Comparison of ENCODE assay signal across 13 cellular contexts in the genomic region with DNA sequence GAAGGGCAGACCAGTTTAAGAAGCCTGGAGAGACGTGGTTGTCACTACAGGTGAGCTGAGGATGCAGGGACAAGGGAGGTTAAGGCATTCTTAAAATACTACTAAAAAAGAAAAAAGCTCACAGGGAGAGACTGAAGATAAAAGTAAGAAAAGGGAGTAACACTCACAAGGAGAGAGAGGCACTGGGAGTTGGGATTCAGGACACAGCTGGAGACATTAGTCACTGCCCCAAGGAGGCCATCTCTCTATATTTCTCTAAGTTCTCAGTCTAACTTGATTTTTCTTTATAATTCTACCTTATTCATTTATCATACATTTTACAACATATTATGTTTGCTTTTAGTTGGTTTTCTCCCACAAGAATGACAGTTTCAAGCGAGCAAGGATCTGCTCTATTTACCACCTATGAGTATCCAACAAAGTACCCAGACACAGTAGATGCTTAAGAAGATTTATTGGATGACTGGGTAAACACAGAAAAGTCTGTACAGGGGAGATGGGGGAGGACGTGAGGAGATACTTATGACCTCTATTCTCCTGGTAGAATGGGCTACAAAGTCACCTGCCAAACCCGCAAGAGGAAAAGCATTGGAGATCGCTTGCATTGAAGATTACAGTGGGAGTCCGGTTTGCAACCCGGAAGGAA. TPM values are rescaled to one million over a fixed set of nuclear protein-coding genes. Genes with fewer than 3 reads are reported as not detected.
DNase-seq lines count a peak whose midpoint lies in the region; ATAC-seq and TF ChIP-seq lines count a peak whose summit lies in the region.
"Had no signal": no experiment of that assay in that cellular context is flagged by ENCODE, and none has a peak within 500 bp of the region (broad histone marks: within the 10 kb centered on the region; RNA-seq: fewer than 3 reads in every experiment).

No MANE protein-coding gene starts in this region.

- H3K27ac Mint-ChIP-seq in CD4-positive, CD25-positive, alpha-beta regulatory T cell = no peak overlapping the region
- no peak overlapping the region for H3K27ac Mint-ChIP-seq in activated naive CD8-positive, alpha-beta T cell treated with anti-CD3 and anti-CD28 coated beads, Interleukin-2, amount 10 ng/mL, durations not matched to agents 7 days and 5 days
- H3K27ac Mint-ChIP-seq in naive thymus-derived CD4-positive, alpha-beta T cell = peak overlapping the region in 2 of 9 donors; percentile 37 to 57

- POLR2A ChIA-PET in activated naive CD8-positive, alpha-beta T cell treated with anti-CD3 and anti-CD28 coated beads, Interleukin-2, amount 10 ng/mL, durations not matched to agents 7 days and 5 days (lab: Charles Lee) = interaction anchor here (1.1 kb wide), 1 partner anchor 10 kb away, joined by 3 read pairs; no protein-coding TSS in a partner anchor
- POLR2A ChIA-PET in naive thymus-derived CD4-positive, alpha-beta T cell (lab: Charles Lee) = no interaction called here

- TF ChIP-seq CTCF in upper lobe of right lung (IDR thresholded peaks at IDR 0.05) = no peak

- peaks cover 69% of the 10 kb centered on the region for H3K27me3 Mint-ChIP-seq in CD4-positive, CD25-positive, alpha-beta regulatory T cell
- peaks cover 23% of the 10 kb centered on the region for H3K27me3 Mint-ChIP-seq in activated naive CD8-positive, alpha-beta T cell treated with anti-CD3 and anti-CD28 coated beads, Interleukin-2, amount 10 ng/mL, durations not matched to agents 7 days and 5 days
- peaks cover 0 to 27% (median 5%) of the 10 kb centered on the region in 5 donors for H3K27me3 Mint-ChIP-seq in naive thymus-derived CD4-positive, alpha-beta T cell

- peak overlapping the region; percentile 10 to 61 (median 42) for H3K4me3 Mint-ChIP-seq in CD4-positive, CD25-positive, alpha-beta regulatory T cell
- peak overlapping the region; percentile 98 for H3K4me3 Mint-ChIP-seq in activated naive CD8-positive, alpha-beta T cell treated with anti-CD3 and anti-CD28 coated beads, Interleukin-2, amount 10 ng/mL, durations not matched to agents 7 days and 5 days
- H3K4me3 Mint-ChIP-seq in naive thymus-derived CD4-positive, alpha-beta T cell = peak overlapping the region; percentile 34 to 92 (median 66)

- H3K27ac ChIP-seq in CD4-positive, CD25-positive, alpha-beta regulatory T cell (ENCODE audit: insufficient read depth, low read length, poor library complexity, severe bottlenecking) = no peak overlapping the region
- H3K27ac ChIP-seq in naive thymus-derived CD4-positive, alpha-beta T cell (ENCODE audit: low read depth, low read length) = no peak overlapping the region
- no peak overlapping the region for H3K27ac ChIP-seq in upper lobe of right lung
- H3K27ac ChIP-seq: thoracic aorta had no signal

- peaks cover 12% of the 10 kb centered on the region for H3K4me1 ChIP-seq in CD4-positive, CD25-positive, alpha-beta regulatory T cell (ENCODE audit: control insufficient read depth, insufficient read depth, low read length, poor library complexity, severe bottlenecking)
- H3K4me1 ChIP-seq in naive thymus-derived CD4-positive, alpha-beta T cell (ENCODE audit: control insufficient read depth in 2 of 2, insufficient read depth in 2 of 2, low read length in 2 of 2) = peaks cover 0 to 11% of the 10 kb centered on the region in 2 donors
- H3K4me1 ChIP-seq in upper lobe of right lung = peaks cover 10% of the 10 kb centered on the region

- H3K4me1 Mint-ChIP-seq in CD4-positive, CD25-positive, alpha-beta regulatory T cell = peaks cover 0 to 27% (median 17%) of the 10 kb centered on the region in 4 donors
- H3K4me1 Mint-ChIP-seq in activated naive CD8-positive, alpha-beta T cell treated with anti-CD3 and anti-CD28 coated beads, Interleukin-2, amount 10 ng/mL, durations not matched to agents 7 days and 5 days = peaks cover 29% of the 10 kb centered on the region
- peaks cover 21 to 64% (median 55%) of the 10 kb centered on the region in 7 donors for H3K4me1 Mint-ChIP-seq in naive thymus-derived CD4-positive, alpha-beta T cell

- no peaks in the 10 kb centered on the region for H3K9me3 ChIP-seq in CD4-positive, CD25-positive, alpha-beta regulatory T cell (ENCODE audit: control insufficient read depth in 2 of 2, low read length in 2 of 2)
- no peaks in the 10 kb centered on the region for H3K9me3 ChIP-seq in naive thymus-derived CD4-positive, alpha-beta T cell (ENCODE audit: control insufficient read depth in 2 of 3, low read length in 3 of 3)
- H3K9me3 ChIP-seq in upper lobe of right lung = no peaks in the 10 kb centered on the region
- H3K9me3 ChIP-seq: thoracic aorta had no signal

- no peak for DNase-seq in CD4-positive, CD25-positive, alpha-beta regulatory T cell
- DNase-seq in H7 (no peak), posterior vena cava (ENCODE audit: low spot score) (no peak), upper lobe of right lung (no peak), foreskin melanocyte (no peak)
- no peak for DNase-seq in activated naive CD8-positive, alpha-beta T cell treated with anti-CD3 and anti-CD28 coated beads, Interleukin-2, amount 10 ng/mL, durations not matched to agents 7 days and 5 days
- no peak for DNase-seq in naive thymus-derived CD4-positive, alpha-beta T cell
- DNase-seq: aorta; NCI-H446 treated with DMSO at 0.1 percent for 48 hours; occipital lobe; Right ventricle myocardium superior; stimulated activated CD4-positive, alpha-beta T cell treated with anti-CD3 and anti-CD28 coated beads, Interleukin-4, amount 100 ng/mL, for 1 hour had no signal

- no peak for ATAC-seq in CD4-positive, CD25-positive, alpha-beta regulatory T cell (ENCODE audit: low read depth in 2 of 2)
- ATAC-seq in activated naive CD8-positive, alpha-beta T cell treated with anti-CD3 and anti-CD28 coated beads, Interleukin-2, amount 10 ng/mL, durations not matched to agents 7 days and 5 days (ENCODE audit: low read depth) = no peak
- no peak for ATAC-seq in naive thymus-derived CD4-positive, alpha-beta T cell
- ATAC-seq in upper lobe of right lung = no peak

- no peaks in the 10 kb centered on the region for H3K36me3 Mint-ChIP-seq in CD4-positive, CD25-positive, alpha-beta regulatory T cell
- H3K36me3 Mint-ChIP-seq in activated naive CD8-positive, alpha-beta T cell treated with anti-CD3 and anti-CD28 coated beads, Interleukin-2, amount 10 ng/mL, durations not matched to agents 7 days and 5 days = peaks cover 9% of the 10 kb centered on the region
- peaks cover 0 to 4% (median 0%) of the 10 kb centered on the region in 5 donors for H3K36me3 Mint-ChIP-seq in naive thymus-derived CD4-positive, alpha-beta T cell

- H3K4me3 ChIP-seq in CD4-positive, CD25-positive, alpha-beta regulatory T cell (ENCODE audit: low read depth, low read length) = no peak overlapping the region
- H3K4me3 ChIP-seq in H7 (ENCODE audit: insufficient read depth, low read depth, low read length) (peak overlapping the region; percentile 68; the same call in 1 of the 2 replicates), upper lobe of right lung (no peak overlapping the region)
- no peak overlapping the region for H3K4me3 ChIP-seq in naive thymus-derived CD4-positive, alpha-beta T cell (ENCODE audit: low read length)
- H3K4me3 ChIP-seq: thoracic aorta had no signal

- intact Hi-C loops in naive thymus-derived CD4-positive, alpha-beta T cell (cut with micrococcal nuclease) = loop anchor here in 1 of 2 donors (10.0 kb wide), 1 partner anchor 202 kb away; the partner anchor contains the start of gene AP1S3
- intact Hi-C loops in posterior vena cava (cut with DNase I) (no loop called here), upper lobe of right lung (cut with DNase I) (no loop called here)

- H3K27me3 ChIP-seq in CD4-positive, CD25-positive, alpha-beta regulatory T cell (ENCODE audit: control insufficient read depth, insufficient read depth, low read length) = peaks cover 39% of the 10 kb centered on the region
- H3K27me3 ChIP-seq in H7 (ENCODE audit: control insufficient read depth, insufficient read depth, low read length) (peaks cover 15% of the 10 kb centered on the region), upper lobe of right lung (peaks cover 48% of the 10 kb centered on the region)
- peaks cover 0 to 10% of the 10 kb centered on the region in 2 donors for H3K27me3 ChIP-seq in naive thymus-derived CD4-positive, alpha-beta T cell (ENCODE audit: control insufficient read depth in 2 of 2, insufficient read depth in 2 of 2, low read length in 2 of 2)

- H3K36me3 ChIP-seq in CD4-positive, CD25-positive, alpha-beta regulatory T cell (ENCODE audit: control insufficient read depth, insufficient read depth, low read length) = no peaks in the 10 kb centered on the region
- H3K36me3 ChIP-seq in H7 (replicated peaks; ENCODE audit: control insufficient read depth, insufficient read depth, low read length) (no peaks in the 10 kb centered on the region), upper lobe of right lung (no peaks in the 10 kb centered on the region)
- H3K36me3 ChIP-seq in naive thymus-derived CD4-positive, alpha-beta T cell (ENCODE audit: control insufficient read depth in 2 of 3, insufficient read depth in 3 of 3, low read length in 3 of 3) = no peaks in the 10 kb centered on the region
- H3K36me3 ChIP-seq: thoracic aorta had no signal

- peaks cover 0 to 4% (median 0%) of the 10 kb centered on the region in 7 donors for H3K9me3 Mint-ChIP-seq in CD4-positive, CD25-positive, alpha-beta regulatory T cell
- H3K9me3 Mint-ChIP-seq in activated naive CD8-positive, alpha-beta T cell treated with anti-CD3 and anti-CD28 coated beads, Interleukin-2, amount 10 ng/mL, durations not matched to agents 7 days and 5 days = no peaks in the 10 kb centered on the region
- no peaks in the 10 kb centered on the region for H3K9me3 Mint-ChIP-seq in naive thymus-derived CD4-positive, alpha-beta T cell

- CTCF ChIA-PET in naive thymus-derived CD4-positive, alpha-beta T cell (lab: Charles Lee) = no interaction called here

RNA-seq across cellular contexts. Expression of gene SERPINE2, which starts 2.2 kb away (rescaled TPM):
- total RNA-seq in CD4-positive, CD25-positive, alpha-beta regulatory T cell = 1.5 TPM
- 1 to 10 TPM in 3 of 4 donors, under 1 TPM in 1; 0.85 to 1.8 (median 1.5) TPM for polyA plus RNA-seq in CD4-positive, CD25-positive, alpha-beta regulatory T cell
- 186 and 229 TPM in 2 replicates for total RNA-seq in H7 (2014; rRNA removed; shearing (Covaris generic))
- total RNA-seq in activated naive CD8-positive, alpha-beta T cell treated with anti-CD3 and anti-CD28 coated beads, Interleukin-2, amount 10 ng/mL, durations not matched to agents 7 days and 5 days = 10 to 100 TPM; 22.2 to 22.3 TPM
- 10 to 100 TPM in 2 of 5 experiments, 1 to 10 TPM in 3; 5.2 to 18.1 (median 8.1) TPM for total RNA-seq in naive thymus-derived CD4-positive, alpha-beta T cell
- 10 to 100 TPM; 15.3 to 46.7 TPM for polyA plus RNA-seq in naive thymus-derived CD4-positive, alpha-beta T cell
- total RNA-seq in posterior vena cava (100 to 1,000 TPM; 385 to 718 TPM), upper lobe of right lung (7.3 TPM)

Comparison
In these comparisons a context has a peak if more than half of its experiments do, and no peak if none do; other contexts are left out.
1. H3K4me3 Mint-ChIP-seq: peak in every context shown above with its lines; median percentile 98 in activated naive CD8-positive, alpha-beta T cell treated with anti-CD3 and anti-CD28 coated beads, Interleukin-2, amount 10 ng/mL, durations not matched to agents 7 days and 5 days; 66 in naive thymus-derived CD4-positive, alpha-beta T cell; 42 in CD4-positive, CD25-positive, alpha-beta regulatory T cell.